ENCODE assay signal across 16 cellular contexts in the genomic region with DNA sequence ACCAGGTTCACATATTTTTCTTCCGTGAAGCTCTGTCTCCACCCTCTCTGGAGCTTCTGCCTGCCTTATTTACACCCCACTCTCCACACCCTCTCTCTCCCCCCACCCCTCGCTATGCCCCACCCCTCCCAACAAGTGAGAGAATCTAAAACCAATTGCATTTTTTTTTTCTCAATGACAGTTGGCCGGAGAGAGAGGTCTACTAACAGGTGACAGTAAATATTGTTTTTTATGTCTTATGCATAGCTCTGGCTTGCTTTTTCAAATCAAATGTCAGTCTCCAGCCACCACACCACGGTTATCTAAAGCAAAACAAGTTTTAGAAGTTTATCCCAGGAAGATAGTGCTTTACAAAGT. TPM values are rescaled to one million over a fixed set of nuclear protein-coding genes. Genes with fewer than 3 reads are reported as not detected.
DNase-seq lines count a peak whose midpoint lies in the region; ATAC-seq and TF ChIP-seq lines count a peak whose summit lies in the region.
"Had no signal": no experiment of that assay in that cellular context is flagged by ENCODE, and none has a peak within 500 bp of the region (broad histone marks: within the 10 kb centered on the region; RNA-seq: fewer than 3 reads in every experiment).

A gene (minus strand): TSS at position 58 of the 357 bp plus-strand sequence.

- H2BK5ac ChIP-seq in IMR-90 (ENCODE audit: low read depth, low read length, poor library complexity, severe bottlenecking): no peak within 1 kb of the TSS

- H3K9ac ChIP-seq in IMR-90 (ENCODE audit: low read depth, low read length): no peak within 1 kb of the TSS
- no peak within 1 kb of the TSS for H3K9ac ChIP-seq in iPS-20b (ENCODE audit: low read depth, low read length)

- H3K56ac ChIP-seq in IMR-90 (ENCODE audit: extremely low read depth, insufficient read depth, low read length): no peak within 1 kb of the TSS

- no peak within 1 kb of the TSS for H4K5ac ChIP-seq in IMR-90 (ENCODE audit: low read depth, low read length)

- H3K23ac ChIP-seq in IMR-90 (ENCODE audit: low read depth, low read length): no peak within 1 kb of the TSS

- H3K9me3 ChIP-seq in IMR-90 (ENCODE audit: control insufficient read depth, insufficient read depth, low read length) (peaks cover 6% of the 10 kb centered on the region; the same call in 1 of the 2 replicates), iPS-20b (ENCODE audit: insufficient read depth, low read depth, low read length) (no peaks in the 10 kb centered on the region)
- H3K9me3 ChIP-seq: SJCRH30 had no signal

- H3K27me3 ChIP-seq in IMR-90 (ENCODE audit: control insufficient read depth, insufficient read depth, low read length) (peaks cover 30% of the 10 kb centered on the region), brain microvascular endothelial cell (replicated peaks) (peaks cover 25% of the 10 kb centered on the region), iPS-20b (ENCODE audit: insufficient read depth, low read length) (peaks cover 69% of the 10 kb centered on the region)
- H3K27me3 ChIP-seq: SJCRH30 had no signal

- in situ Hi-C loops in IMR-90 (cut with MboI; ENCODE audit: low sequenced_read_pairs): no loop called here
- in situ Hi-C loops in brain microvascular endothelial cell (cut with HindIII; ENCODE audit: low pct_ligation_motif_present, low sequenced_read_pairs): no loop called here
- in situ Hi-C loops in G401 (cut with HindIII; ENCODE audit: low sequenced_read_pairs): no loop called here

- H2AK9ac ChIP-seq in IMR-90 (replicated peaks; ENCODE audit: low read depth, low read length, poor library complexity): no peak within 1 kb of the TSS

- H3K18ac ChIP-seq in IMR-90 (ENCODE audit: low read depth, low read length): no peak within 1 kb of the TSS

- H3K9me1 ChIP-seq in IMR-90 (ENCODE audit: insufficient read depth, low read length): no peaks in the 10 kb centered on the region

- no peak within 1 kb of the TSS for H3K4ac ChIP-seq in IMR-90 (ENCODE audit: low read depth, low read length)

- H2BK20ac ChIP-seq in IMR-90 (ENCODE audit: low read depth, low read length): no peak within 1 kb of the TSS

- CTCF ChIA-PET in IMR-90 (lab: Yijun Ruan, JAX): no interaction called here

- DNase-seq in IMR-90 (no peak), brain microvascular endothelial cell (no peak), skeletal muscle cell (ENCODE audit: low read depth) (no peak), G401 (ENCODE audit: low spot score) (no peak), RKO (ENCODE audit: low spot score) (no peak)
- DNase-seq: esophagus squamous epithelium, left ventricle myocardium superior, T-helper 9 cell had no signal

- dilution Hi-C loops in IMR-90 (cut with HindIII; ENCODE audit: low sequenced_read_pairs, unreplicated experiment): no loop called here

- no peaks in the 10 kb centered on the region for H4K20me1 ChIP-seq in IMR-90 (ENCODE audit: insufficient read depth, low read length)

- ATAC-seq in IMR-90 (ENCODE audit: low read depth): no peak
- no peak for ATAC-seq in GM19328 (IDR thresholded peaks at IDR 0.05; ENCODE audit: unreplicated experiment)
- ATAC-seq: left ventricle myocardium superior; natural killer cell treated with Interleukin-12 subunit alpha and Interleukin-12 subunit beta and Interleukin-15 and Interleukin-18, amount 100 ng/mL, for 72 hours had no signal

- intact Hi-C loops in IMR-90 (cut with micrococcal nuclease): loop anchor here (5.0 kb wide), 1 partner anchor 753 kb away; no protein-coding TSS in a partner anchor

- H3K36me3 ChIP-seq in IMR-90 (ENCODE audit: control insufficient read depth, insufficient read depth, low read length) (no peaks in the 10 kb centered on the region), brain microvascular endothelial cell (replicated peaks) (no peaks in the 10 kb centered on the region), iPS-20b (ENCODE audit: insufficient read depth, low read depth, low read length) (no peaks in the 10 kb centered on the region)
- H3K36me3 ChIP-seq: esophagus squamous epithelium, SJCRH30 had no signal

- no peak within 1 kb of the TSS for H4K91ac ChIP-seq in IMR-90 (ENCODE audit: insufficient read depth, low read depth, low read length)

- H2BK120ac ChIP-seq in IMR-90 (ENCODE audit: low read depth, low read length): no peak within 1 kb of the TSS

- no CpG with 5 or more reads among the region's 4 CpGs for WGBS in IMR-90 (ENCODE audit: extremely low coverage in 2 of 2, insufficient read length in 1 of 2), 2 experiments

- H3K4me3 ChIP-seq in IMR-90 (ENCODE audit: insufficient read depth, low read depth, low read length): no peak within 1 kb of the TSS
- peak within 1 kb of the TSS; percentile 27 for H3K4me3 ChIP-seq in brain microvascular endothelial cell (ENCODE audit: low read depth, low read length)
- H3K4me3 ChIP-seq in iPS-20b (ENCODE audit: low read length): peak within 1 kb of the TSS; percentile 73
- H3K4me3 ChIP-seq in skeletal muscle cell (ENCODE audit: low read depth, low read length): peak within 1 kb of the TSS; percentile 26
- H3K4me3 ChIP-seq: SJCRH30 had no signal

- no peak for TF ChIP-seq POLR2A in IMR-90 (IDR thresholded peaks at IDR 0.05; ENCODE audit: low read depth, low read length)

- H3K4me2 ChIP-seq in IMR-90 (ENCODE audit: low read depth, low read length): peak within 1 kb of the TSS; percentile 68; the same call in 1 of the 2 replicates

- BruUV-seq in IMR-90 (replicated peaks; lab: Mats Ljungman, UMichigan): no TSS peak

- H3K79me1 ChIP-seq in IMR-90 (ENCODE audit: low read depth in 1 of 2, low read length in 2 of 2): no peaks in the 10 kb centered on the region

- H3K14ac ChIP-seq in IMR-90 (replicated peaks; ENCODE audit: low read depth, low read length): no peak within 1 kb of the TSS

- H3K4me1 ChIP-seq in IMR-90 (ENCODE audit: control insufficient read depth, insufficient read depth, low read length): no peaks in the 10 kb centered on the region
- H3K4me1 ChIP-seq in iPS-20b (ENCODE audit: insufficient read depth, low read length): peaks cover 6% of the 10 kb centered on the region
- H3K4me1 ChIP-seq: SJCRH30 had no signal

- H2AK5ac ChIP-seq in IMR-90 (ENCODE audit: low read depth, low read length): no peak within 1 kb of the TSS

- no peak within 1 kb of the TSS for H2BK15ac ChIP-seq in IMR-90 (ENCODE audit: low read depth, low read length)

- H4K8ac ChIP-seq in IMR-90 (ENCODE audit: low read depth in 2 of 2, low read length in 2 of 2): no peak within 1 kb of the TSS

- H3K27ac ChIP-seq in IMR-90 (ENCODE audit: insufficient read depth, low read length) (no peak within 1 kb of the TSS), brain microvascular endothelial cell (no peak within 1 kb of the TSS), iPS-20b (ENCODE audit: low read length) (no peak within 1 kb of the TSS)
- H3K27ac ChIP-seq: esophagus squamous epithelium, SJCRH30 had no signal

- POLR2A ChIA-PET in IMR-90 (lab: Charles Lee; ENCODE audit: unreplicated experiment): no interaction called here

- H2AFZ ChIP-seq in IMR-90 (replicated peaks; ENCODE audit: low read length, poor library complexity): no peak within 1 kb of the TSS

- TF ChIP-seq CTCF in IMR-90 (conservative IDR thresholded peaks at IDR 0.05; ENCODE audit: low read depth, low read length): no peak
- TF ChIP-seq CTCF in brain microvascular endothelial cell (IDR thresholded peaks at IDR 0.05; ENCODE audit: low read depth, low read length, missing control alignments): no peak

- no peak for TF ChIP-seq RAD21 in IMR-90 (IDR thresholded peaks at IDR 0.05; ENCODE audit: low read length)

TF ChIP-seq in IMR-90, 13 proteins besides CTCF, POLR2A, EP300 and RAD21:
- TF ChIP-seq, protein P1, sequence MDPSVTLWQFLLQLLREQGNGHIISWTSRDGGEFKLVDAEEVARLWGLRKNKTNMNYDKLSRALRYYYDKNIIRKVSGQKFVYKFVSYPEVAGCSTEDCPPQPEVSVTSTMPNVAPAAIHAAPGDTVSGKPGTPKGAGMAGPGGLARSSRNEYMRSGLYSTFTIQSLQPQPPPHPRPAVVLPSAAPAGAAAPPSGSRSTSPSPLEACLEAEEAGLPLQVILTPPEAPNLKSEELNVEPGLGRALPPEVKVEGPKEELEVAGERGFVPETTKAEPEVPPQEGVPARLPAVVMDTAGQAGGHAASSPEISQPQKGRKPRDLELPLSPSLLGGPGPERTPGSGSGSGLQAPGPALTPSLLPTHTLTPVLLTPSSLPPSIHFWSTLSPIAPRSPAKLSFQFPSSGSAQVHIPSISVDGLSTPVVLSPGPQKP (IDR thresholded peaks at IDR 0.05; ENCODE audit: borderline replicate concordance, low read depth, low read length): no peak
- TF ChIP-seq MXI1 (IDR thresholded peaks at IDR 0.05; ENCODE audit: borderline replicate concordance, low read depth, low read length) (no peak), RFX5 (IDR thresholded peaks at IDR 0.05; ENCODE audit: low read depth, low read length) (no peak), CEBPB (IDR thresholded peaks at IDR 0.05; ENCODE audit: low read depth, low read length) (no peak), MAZ (IDR thresholded peaks at IDR 0.05; ENCODE audit: borderline replicate concordance, low read depth, low read length) (no peak), RCOR1 (IDR thresholded peaks at IDR 0.05; ENCODE audit: insufficient replicate concordance, low read length) (no peak), BHLHE40 (IDR thresholded peaks at IDR 0.05; ENCODE audit: low read depth, low read length) (no peak), MAFK (IDR thresholded peaks at IDR 0.05; ENCODE audit: low read depth, low read length) (no peak), FOS (IDR thresholded peaks at IDR 0.05; ENCODE audit: low read depth, low read length) (no peak), NFE2L2 (IDR thresholded peaks at IDR 0.05; ENCODE audit: low read depth, low read length) (no peak), CHD1 (IDR thresholded peaks at IDR 0.05; ENCODE audit: low read depth, low read length) (no peak), SMC3 (IDR thresholded peaks at IDR 0.05; ENCODE audit: low read depth, low read length) (no peak)
- TF ChIP-seq, protein P2, sequence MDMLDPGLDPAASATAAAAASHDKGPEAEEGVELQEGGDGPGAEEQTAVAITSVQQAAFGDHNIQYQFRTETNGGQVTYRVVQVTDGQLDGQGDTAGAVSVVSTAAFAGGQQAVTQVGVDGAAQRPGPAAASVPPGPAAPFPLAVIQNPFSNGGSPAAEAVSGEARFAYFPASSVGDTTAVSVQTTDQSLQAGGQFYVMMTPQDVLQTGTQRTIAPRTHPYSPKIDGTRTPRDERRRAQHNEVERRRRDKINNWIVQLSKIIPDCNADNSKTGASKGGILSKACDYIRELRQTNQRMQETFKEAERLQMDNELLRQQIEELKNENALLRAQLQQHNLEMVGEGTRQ (IDR thresholded peaks at IDR 0.05; ENCODE audit: low read depth, low read length): no peak

RNA-seq across cellular contexts. Expression of the gene that starts here (rescaled TPM):
- total RNA-seq in IMR-90 (2012; rRNA removed): not detected in 2 replicates
- polyA plus RNA-seq in IMR-90 (2012; rRNA removed): not detected in 2 replicates
- not detected in 2 replicates for polyA plus RNA-seq in IMR-90 (2012; cell fraction: cytosol; rRNA removed)
- polyA plus RNA-seq in IMR-90 (2012; cell fraction: nucleus; rRNA removed; ENCODE audit: low replicate concordance): not detected in 2 replicates
- not detected in 2 replicates for total RNA-seq in G401 (2014; rRNA removed; shearing (Covaris generic))
- total RNA-seq: activated T-cell treated with anti-CD3 and anti-CD28 coated beads, Interleukin-2, amount 50 U/mL, for 72 hours; esophagus squamous epithelium; H4; left ventricle myocardium superior; natural killer cell treated with Interleukin-12 subunit alpha and Interleukin-12 subunit beta and Interleukin-15 and Interleukin-18, amount 100 ng/mL, for 72 hours; SJCRH30 had no signal
- polyA plus RNA-seq: BJ, IgD-negative memory B cell had no signal
